ENCODE assay signal across 8 cellular contexts in genomic region chr2:158969162-158969716, GRCh38. TPM values are rescaled to one million over a fixed set of nuclear protein-coding genes. Genes with fewer than 3 reads are reported as not detected.
DNase-seq lines count a peak whose midpoint lies in the region; ATAC-seq and TF ChIP-seq lines count a peak whose summit lies in the region.

No MANE protein-coding gene starts in this region.

- H3K4me3 Mint-ChIP-seq in CD14-positive monocyte = peak overlapping the region; percentile 90 to 96
- peak overlapping the region; percentile 82 for H3K4me3 Mint-ChIP-seq in activated naive CD8-positive, alpha-beta T cell treated with anti-CD3 and anti-CD28 coated beads, Interleukin-2, amount 10 ng/mL, durations not matched to agents 7 days and 5 days
- peak overlapping the region; percentile 75 for H3K4me3 Mint-ChIP-seq in stimulated activated memory B cell treated with anti-CD40 and anti-IgM and Interleukin-4, amounts not matched to agents 10 μg/mL and 1 μg/mL and 100 μg/mL, for 72 hours

- H3K36me3 ChIP-seq in iPS-18a (ENCODE audit: control insufficient read depth, low read depth, low read length) = no peaks in the 10 kb centered on the region

- ATAC-seq in HG02759 (IDR thresholded peaks at IDR 0.05; ENCODE audit: unreplicated experiment) = peak; percentile 1
- ATAC-seq in activated naive CD8-positive, alpha-beta T cell treated with anti-CD3 and anti-CD28 coated beads, Interleukin-2, amount 10 ng/mL, durations not matched to agents 7 days and 5 days (ENCODE audit: low read depth) = no peak
- peak; percentile 21 for ATAC-seq in stimulated activated memory B cell treated with anti-CD40 and anti-IgM and Interleukin-4, amounts not matched to agents 10 μg/mL and 1 μg/mL and 100 μg/mL, for 72 hours
- ATAC-seq in GM21423 (IDR thresholded peaks at IDR 0.05; ENCODE audit: unreplicated experiment) = no peak

- peak overlapping the region in 2 of 7 donors; percentile 38 to 72 for H3K27ac Mint-ChIP-seq in CD14-positive monocyte
- no peak overlapping the region for H3K27ac Mint-ChIP-seq in activated naive CD8-positive, alpha-beta T cell treated with anti-CD3 and anti-CD28 coated beads, Interleukin-2, amount 10 ng/mL, durations not matched to agents 7 days and 5 days
- no peak overlapping the region for H3K27ac Mint-ChIP-seq in stimulated activated memory B cell treated with anti-CD40 and anti-IgM and Interleukin-4, amounts not matched to agents 10 μg/mL and 1 μg/mL and 100 μg/mL, for 72 hours

- peaks cover 0 to 12% (median 3%) of the 10 kb centered on the region in 7 donors for H3K9me3 Mint-ChIP-seq in CD14-positive monocyte
- H3K9me3 Mint-ChIP-seq in activated naive CD8-positive, alpha-beta T cell treated with anti-CD3 and anti-CD28 coated beads, Interleukin-2, amount 10 ng/mL, durations not matched to agents 7 days and 5 days = no peaks in the 10 kb centered on the region
- no peaks in the 10 kb centered on the region for H3K9me3 Mint-ChIP-seq in stimulated activated memory B cell treated with anti-CD40 and anti-IgM and Interleukin-4, amounts not matched to agents 10 μg/mL and 1 μg/mL and 100 μg/mL, for 72 hours

- H3K9ac ChIP-seq in iPS-18a (ENCODE audit: low read length) = peak overlapping the region; percentile 44

- peaks cover 73% of the 10 kb centered on the region for H3K27me3 ChIP-seq in iPS-18a (ENCODE audit: control insufficient read depth, insufficient read depth, low read length)

- H3K27me3 Mint-ChIP-seq in CD14-positive monocyte (ENCODE audit: low read depth in 3 of 3) = peaks cover 34 to 60% (median 58%) of the 10 kb centered on the region in 3 donors
- H3K27me3 Mint-ChIP-seq in activated naive CD8-positive, alpha-beta T cell treated with anti-CD3 and anti-CD28 coated beads, Interleukin-2, amount 10 ng/mL, durations not matched to agents 7 days and 5 days = peaks cover 74% of the 10 kb centered on the region
- peaks cover 51% of the 10 kb centered on the region for H3K27me3 Mint-ChIP-seq in stimulated activated memory B cell treated with anti-CD40 and anti-IgM and Interleukin-4, amounts not matched to agents 10 μg/mL and 1 μg/mL and 100 μg/mL, for 72 hours

- no peaks in the 10 kb centered on the region for H3K36me3 Mint-ChIP-seq in CD14-positive monocyte
- H3K36me3 Mint-ChIP-seq in activated naive CD8-positive, alpha-beta T cell treated with anti-CD3 and anti-CD28 coated beads, Interleukin-2, amount 10 ng/mL, durations not matched to agents 7 days and 5 days = no peaks in the 10 kb centered on the region
- H3K36me3 Mint-ChIP-seq in stimulated activated memory B cell treated with anti-CD40 and anti-IgM and Interleukin-4, amounts not matched to agents 10 μg/mL and 1 μg/mL and 100 μg/mL, for 72 hours = no peaks in the 10 kb centered on the region

- H3K27ac ChIP-seq in iPS-18a (ENCODE audit: low read length) = no peak overlapping the region

- H3K4me1 ChIP-seq in iPS-18a (ENCODE audit: control insufficient read depth, low read depth, low read length) = peaks cover 13% of the 10 kb centered on the region

- peaks cover 25% of the 10 kb centered on the region for H3K4me1 Mint-ChIP-seq in CD14-positive monocyte
- peaks cover 15% of the 10 kb centered on the region for H3K4me1 Mint-ChIP-seq in activated naive CD8-positive, alpha-beta T cell treated with anti-CD3 and anti-CD28 coated beads, Interleukin-2, amount 10 ng/mL, durations not matched to agents 7 days and 5 days
- peaks cover 21% of the 10 kb centered on the region for H3K4me1 Mint-ChIP-seq in stimulated activated memory B cell treated with anti-CD40 and anti-IgM and Interleukin-4, amounts not matched to agents 10 μg/mL and 1 μg/mL and 100 μg/mL, for 72 hours

- POLR2A ChIA-PET in activated naive CD8-positive, alpha-beta T cell treated with anti-CD3 and anti-CD28 coated beads, Interleukin-2, amount 10 ng/mL, durations not matched to agents 7 days and 5 days (lab: Charles Lee) = interaction anchor here (0.5 to 0.6 kb wide), 2 partner anchors 43 to 1562 kb away, joined by 3 read pairs; no protein-coding TSS in a partner anchor

- no peak for DNase-seq in CD14-positive monocyte (ENCODE audit: low spot score)
- DNase-seq in activated naive CD8-positive, alpha-beta T cell treated with anti-CD3 and anti-CD28 coated beads, Interleukin-2, amount 10 ng/mL, durations not matched to agents 7 days and 5 days = peak; percentile 44
- DNase-seq in hippocampal formation (lab: John Stamatoyannopoulos, UW) = no peak
- no peak for DNase-seq in GOT3 (lab: John Stamatoyannopoulos, UW)

- peak overlapping the region; percentile 87 for H3K4me3 ChIP-seq in iPS-18a (ENCODE audit: low read length)

- TF ChIP-seq CTCF in CD14-positive monocyte (IDR thresholded peaks at IDR 0.05) = no peak

- no peaks in the 10 kb centered on the region for H3K9me3 ChIP-seq in iPS-18a (ENCODE audit: control insufficient read depth, low read depth, low read length)

- intact Hi-C loops in CD14-positive monocyte (cut with micrococcal nuclease) = no loop called here

RNA-seq across cellular contexts. Expression of gene TANC1, which starts 0.8 kb away (rescaled TPM):
- polyA plus RNA-seq in CD14-positive monocyte = not detected
- under 1 TPM; 0.31 to 0.33 TPM for total RNA-seq in activated naive CD8-positive, alpha-beta T cell treated with anti-CD3 and anti-CD28 coated beads, Interleukin-2, amount 10 ng/mL, durations not matched to agents 7 days and 5 days

Comparison
In these comparisons a context has a peak if more than half of its experiments do, and no peak if none do; other contexts are left out.
1. ATAC-seq: peak in HG02759 (single experiment) and stimulated activated memory B cell treated with anti-CD40 and anti-IgM and Interleukin-4, amounts not matched to agents 10 μg/mL and 1 μg/mL and 100 μg/mL, for 72 hours (single experiment); none in activated naive CD8-positive, alpha-beta T cell treated with anti-CD3 and anti-CD28 coated beads, Interleukin-2, amount 10 ng/mL, durations not matched to agents 7 days and 5 days (single experiment) and GM21423 (single experiment).
2. Peak in every context shown above with its lines, with median percentiles within 50 percentile points of each other: H3K4me3 Mint-ChIP-seq.